Comparison of ENCODE assay signal across 8 cellular contexts in genomic region chr2:46229134-46230063, GRCh38.
DNase-seq lines count a peak whose midpoint lies in the region; ATAC-seq and TF ChIP-seq lines count a peak whose summit lies in the region.

No MANE protein-coding gene starts in this region.

- H3K4me3 ChIP-seq in MM.1S (ENCODE audit: low read length) = no peak overlapping the region

- H2AFZ ChIP-seq in MM.1S (ENCODE audit: low read length) = no peak overlapping the region

- H3K9me3 Mint-ChIP-seq in T-helper 1 cell treated with Interleukin-12 subunit alpha and Interleukin-12 subunit beta and Interleukin-4 antibody, amounts not matched to agents 30 μg/mL and 1 μg/mL, for 36 hours = no peaks in the 10 kb centered on the region

- no peak overlapping the region for H3K4me2 ChIP-seq in MM.1S (ENCODE audit: low read depth, low read length)

- H3K4me1 Mint-ChIP-seq in T-helper 1 cell treated with Interleukin-12 subunit alpha and Interleukin-12 subunit beta and Interleukin-4 antibody, amounts not matched to agents 30 μg/mL and 1 μg/mL, for 36 hours (ENCODE audit: low read depth) = peaks cover 22% of the 10 kb centered on the region

- no peaks in the 10 kb centered on the region for H3K27me3 ChIP-seq in MM.1S (replicated peaks; ENCODE audit: insufficient read depth, low read length)

- TF ChIP-seq CTCF in MM.1S (IDR thresholded peaks at IDR 0.05; ENCODE audit: low read length) (no peak), omental fat pad (IDR thresholded peaks at IDR 0.05) (no peak)

- H3K9ac ChIP-seq in MM.1S (ENCODE audit: low read length) = no peak overlapping the region

- peak overlapping the region; percentile 67 for H3K4me3 Mint-ChIP-seq in T-helper 1 cell treated with Interleukin-12 subunit alpha and Interleukin-12 subunit beta and Interleukin-4 antibody, amounts not matched to agents 30 μg/mL and 1 μg/mL, for 36 hours

- H4K20me1 ChIP-seq in MM.1S (ENCODE audit: insufficient read depth, low read length) = no peaks in the 10 kb centered on the region

- TF ChIP-seq POLR2A in erythroblast (IDR thresholded peaks at IDR 0.05; ENCODE audit: low read length) = no peak

- no peaks in the 10 kb centered on the region for H3K36me3 Mint-ChIP-seq in T-helper 1 cell treated with Interleukin-12 subunit alpha and Interleukin-12 subunit beta and Interleukin-4 antibody, amounts not matched to agents 30 μg/mL and 1 μg/mL, for 36 hours (ENCODE audit: low read depth)

- peaks cover 21% of the 10 kb centered on the region for H3K27me3 Mint-ChIP-seq in T-helper 1 cell treated with Interleukin-12 subunit alpha and Interleukin-12 subunit beta and Interleukin-4 antibody, amounts not matched to agents 30 μg/mL and 1 μg/mL, for 36 hours (ENCODE audit: low read depth)

- peaks cover 8% of the 10 kb centered on the region for H3K4me1 ChIP-seq in MM.1S (ENCODE audit: low read length)

- peak overlapping the region; percentile 91 for H3K27ac Mint-ChIP-seq in T-helper 1 cell treated with Interleukin-12 subunit alpha and Interleukin-12 subunit beta and Interleukin-4 antibody, amounts not matched to agents 30 μg/mL and 1 μg/mL, for 36 hours

- no peak overlapping the region for H3K27ac ChIP-seq in MM.1S (ENCODE audit: low read length)

- no peaks in the 10 kb centered on the region for H3K9me2 ChIP-seq in MM.1S (replicated peaks; ENCODE audit: insufficient read depth, low read length)

- no peaks in the 10 kb centered on the region for H3K9me3 ChIP-seq in MM.1S (replicated peaks; ENCODE audit: insufficient read depth, low read length)

- H3K79me2 ChIP-seq in MM.1S (ENCODE audit: low read length) = no peaks in the 10 kb centered on the region

- H3K36me3 ChIP-seq in MM.1S (replicated peaks; ENCODE audit: insufficient read depth, low read length) = no peaks in the 10 kb centered on the region

- H3F3A ChIP-seq in MM.1S (ENCODE audit: insufficient read depth, low read length) = 0 out of 2 replicates have a peak, but pooled peaks cover 7% of the 10 kb centered on the region

- DNase-seq in stimulated activated naive CD4-positive, alpha-beta T cell treated with Interleukin-2 at 50 U/mL for 16 hours (lab: John Stamatoyannopoulos, UW) = peak; percentile 3
- DNase-seq in stimulated activated naive CD4-positive, alpha-beta T cell (lab: John Stamatoyannopoulos, UW) = no peak
- DNase-seq in left lobe of liver (ENCODE audit: low spot score) = no peak
- DNase-seq in erythroblast (lab: John Stamatoyannopoulos, UW) = no peak
- DNase-seq in MM.1S = no peak
- no peak for DNase-seq in omental fat pad (ENCODE audit: low spot score)

- ATAC-seq in HG02970 (IDR thresholded peaks at IDR 0.05; ENCODE audit: low FRiP score, unreplicated experiment) (peak; percentile 56), left lobe of liver (peak; percentile 68), omental fat pad (ENCODE audit: low FRiP score) (no peak)
